8 cellular contexts compared by ENCODE assay signal in the genomic region with DNA sequence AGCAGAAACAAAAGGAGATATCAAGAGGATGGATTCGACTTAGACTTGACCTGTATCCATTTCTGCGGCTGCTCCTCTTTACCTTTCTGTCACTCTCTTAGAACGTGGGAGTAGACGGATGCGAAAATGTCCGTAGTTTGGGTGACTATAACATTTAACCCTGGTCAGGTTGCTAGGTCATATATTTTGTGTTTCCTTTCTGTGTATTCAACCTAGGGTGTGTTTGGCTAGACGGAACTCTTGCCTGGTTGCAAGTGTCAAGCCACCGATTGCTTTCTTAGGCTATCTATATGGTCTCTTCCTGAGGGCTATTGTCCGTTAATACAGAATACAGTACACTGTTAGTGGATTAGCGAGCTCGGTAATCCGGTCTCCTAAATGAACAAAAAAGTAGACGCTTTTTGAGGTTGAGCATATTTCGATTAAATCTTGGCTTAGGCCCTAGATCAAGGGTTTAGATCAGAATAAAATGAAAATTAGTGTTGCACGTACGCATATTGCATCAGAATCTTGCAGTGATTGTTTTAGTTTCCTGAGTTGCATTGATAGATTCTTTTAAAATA. TPM values are rescaled to one million over a fixed set of nuclear protein-coding genes. Genes with fewer than 3 reads are reported as not detected.
DNase-seq lines count a peak whose midpoint lies in the region; ATAC-seq, FAIRE-seq and TF ChIP-seq lines count a peak whose summit lies in the region.

No MANE protein-coding gene starts in this region.

- under 1% methylated on average over 16 of the region's 16 CpGs for WGBS in liver

- peak overlapping the region; percentile 82 to 91 for H3K4me3 ChIP-seq in CD4-positive, alpha-beta memory T cell (ENCODE audit: low read length in 2 of 2)
- H3K4me3 ChIP-seq in Karpas-422 (ENCODE audit: low read length) (peak overlapping the region; percentile 69), astrocyte (ENCODE audit: insufficient read depth, low read depth, low read length) (peak overlapping the region; percentile 99), liver (ENCODE audit: low read depth in 1 of 3, low read length in 3 of 3) (peak overlapping the region; percentile 70 to 75 (median 75)), tibial artery (peak overlapping the region; percentile 83 to 97)

- peaks cover 57% of the 10 kb centered on the region for H3K4me1 ChIP-seq in CD4-positive, alpha-beta memory T cell (ENCODE audit: insufficient read depth, low read length)
- H3K4me1 ChIP-seq in Karpas-422 (ENCODE audit: low read length) (peaks cover 36% of the 10 kb centered on the region), astrocyte (ENCODE audit: insufficient read depth, low read length) (peaks cover 9% of the 10 kb centered on the region), liver (ENCODE audit: control insufficient read depth in 4 of 4, insufficient read depth in 4 of 4, low read length in 3 of 4) (peaks cover 0 to 29% (median 22%) of the 10 kb centered on the region in 4 donors), tibial artery (peaks cover 0 to 26% (median 8%) of the 10 kb centered on the region in 4 donors)

- H3K4me2 ChIP-seq in Karpas-422 (ENCODE audit: low read depth, low read length, poor library complexity, severe bottlenecking) (peak overlapping the region; percentile 93), astrocyte (ENCODE audit: low read length) (peak overlapping the region; percentile 91)

- H3K9ac ChIP-seq in Karpas-422 (ENCODE audit: low read length) (peak overlapping the region; percentile 96), astrocyte (ENCODE audit: low read length) (peak overlapping the region; percentile 94), liver (ENCODE audit: low read depth in 1 of 2, low read length in 2 of 2) (peak overlapping the region; percentile 90 to 98)

- FAIRE-seq in astrocyte (lab: Jason Lieb, UNC) = no peak

- CTCF ChIA-PET in CD4-positive, alpha-beta memory T cell (lab: Charles Lee; ENCODE audit: partially characterized antibody) = interaction anchor here (1.1 to 10.6 kb wide), 2 partner anchors 523 to 689 kb away, joined by 3 to 225 read pairs; no protein-coding TSS in a partner anchor

- H3K4me3 Mint-ChIP-seq in CD4-positive, alpha-beta memory T cell = peak overlapping the region; percentile 90 to 99 (median 97)
- H3K4me3 Mint-ChIP-seq in astrocyte (ENCODE audit: unreplicated experiment) = peak overlapping the region; percentile 96

- H3K9me2 ChIP-seq in Karpas-422 (replicated peaks; ENCODE audit: insufficient read depth, low read length) = no peaks in the 10 kb centered on the region

- peaks cover 0 to 2% (median 0%) of the 10 kb centered on the region in 8 donors for H3K9me3 Mint-ChIP-seq in CD4-positive, alpha-beta memory T cell
- H3K9me3 Mint-ChIP-seq in astrocyte (ENCODE audit: unreplicated experiment) = no peaks in the 10 kb centered on the region

- no peaks in the 10 kb centered on the region for H3K27me3 ChIP-seq in CD4-positive, alpha-beta memory T cell (ENCODE audit: insufficient read depth, low read length)
- H3K27me3 ChIP-seq in Karpas-422 (ENCODE audit: low read length) (no peaks in the 10 kb centered on the region), astrocyte (ENCODE audit: insufficient read depth, low read length) (no peaks in the 10 kb centered on the region), liver (ENCODE audit: control insufficient read depth in 4 of 4, insufficient read depth in 4 of 4, low read length in 3 of 4) (no peaks in the 10 kb centered on the region), tibial artery (no peaks in the 10 kb centered on the region)

- TF ChIP-seq CTCF in astrocyte (IDR thresholded peaks at IDR 0.05; ENCODE audit: insufficient read depth, low read depth, low read length) (no peak), liver (IDR thresholded peaks at IDR 0.05; ENCODE audit: low read depth, low read length, missing input control) (no peak), tibial artery (IDR thresholded peaks at IDR 0.05) (no peak)

- peaks cover 56% of the 10 kb centered on the region for H3K79me2 ChIP-seq in Karpas-422 (ENCODE audit: low read length)
- peaks cover 58% of the 10 kb centered on the region for H3K79me2 ChIP-seq in astrocyte (ENCODE audit: insufficient read depth, low read length)

- peaks cover 7 to 42% of the 10 kb centered on the region in 2 donors for H3K36me3 Mint-ChIP-seq in CD4-positive, alpha-beta memory T cell
- no peaks in the 10 kb centered on the region for H3K36me3 Mint-ChIP-seq in astrocyte (ENCODE audit: low read depth, unreplicated experiment)

- H3K4me1 Mint-ChIP-seq in CD4-positive, alpha-beta memory T cell = peaks cover 38 to 79% (median 47%) of the 10 kb centered on the region in 4 donors
- peaks cover 17% of the 10 kb centered on the region for H3K4me1 Mint-ChIP-seq in astrocyte (ENCODE audit: low read depth, unreplicated experiment)

- no peaks in the 10 kb centered on the region for H3K9me3 ChIP-seq in CD4-positive, alpha-beta memory T cell (ENCODE audit: control insufficient read depth in 1 of 2, low read length in 2 of 2)
- H3K9me3 ChIP-seq in Karpas-422 (ENCODE audit: low read length) (no peaks in the 10 kb centered on the region), astrocyte (ENCODE audit: insufficient read depth, low read depth, low read length) (no peaks in the 10 kb centered on the region), liver (ENCODE audit: control insufficient read depth in 4 of 4, low read length in 3 of 4) (no peaks in the 10 kb centered on the region), tibial artery (no peaks in the 10 kb centered on the region)

- POLR2A ChIA-PET in CD4-positive, alpha-beta memory T cell (lab: Charles Lee; ENCODE audit: partially characterized antibody) = interaction anchor here (0.6 to 7.7 kb wide), 10 partner anchors 13 to 521 kb away, joined by 3 to 158 read pairs (median 12); a partner anchor contains a TSS

- ATAC-seq in HG03280 (IDR thresholded peaks at IDR 0.05; ENCODE audit: unreplicated experiment) = no peak
- ATAC-seq in GM18868 (IDR thresholded peaks at IDR 0.05; ENCODE audit: unreplicated experiment) = no peak

- intact Hi-C loops in CD4-positive, alpha-beta memory T cell (cut with micrococcal nuclease) = loop anchor here (5.0 to 10.0 kb wide), 7 partner anchors 53 to 963 kb away; a partner anchor contains a TSS
- intact Hi-C loops in tibial artery (cut with DNase I; ENCODE audit: low total_unique reads) = loop anchor here (5.0 to 10.0 kb wide), 4 partner anchors 148 to 523 kb away; no protein-coding TSS in a partner anchor

- H4K20me1 ChIP-seq in Karpas-422 (ENCODE audit: insufficient read depth, low read depth, low read length) (no peaks in the 10 kb centered on the region), astrocyte (ENCODE audit: insufficient read depth, low read length) (peaks cover 52% of the 10 kb centered on the region)

- H3K27ac Mint-ChIP-seq in CD4-positive, alpha-beta memory T cell = peak overlapping the region; percentile 88 to 97 (median 94)
- H3K27ac Mint-ChIP-seq in astrocyte (ENCODE audit: unreplicated experiment) = peak overlapping the region; percentile 91

- peak overlapping the region; percentile 69 for H3K27ac ChIP-seq in CD4-positive, alpha-beta memory T cell (ENCODE audit: low read depth, low read length)
- peak overlapping the region; percentile 97 for H3K27ac ChIP-seq in Karpas-422 (ENCODE audit: low read length)
- peak overlapping the region; percentile 63 for H3K27ac ChIP-seq in astrocyte (ENCODE audit: low read depth, low read length)
- H3K27ac ChIP-seq in liver (ENCODE audit: low read depth in 1 of 2, low read length in 2 of 2) = peak overlapping the region; percentile 92 to 99
- H3K27ac ChIP-seq in tibial artery = peak overlapping the region; percentile 83 to 100

- peak in 1 of 2 donors; percentile 10 for TF ChIP-seq RAD21 in liver (IDR thresholded peaks at IDR 0.05)

- H3K27me3 Mint-ChIP-seq in CD4-positive, alpha-beta memory T cell = peaks cover 0 to 3% of the 10 kb centered on the region in 2 donors
- no peaks in the 10 kb centered on the region for H3K27me3 Mint-ChIP-seq in astrocyte (ENCODE audit: low read depth, unreplicated experiment)

- no peaks in the 10 kb centered on the region for H3K36me3 ChIP-seq in CD4-positive, alpha-beta memory T cell (ENCODE audit: insufficient read depth, low read length)
- H3K36me3 ChIP-seq in Karpas-422 (ENCODE audit: insufficient read depth, low read length) = peaks cover 47% of the 10 kb centered on the region
- H3K36me3 ChIP-seq in astrocyte (ENCODE audit: insufficient read depth, low read length) = no peaks in the 10 kb centered on the region
- H3K36me3 ChIP-seq in liver (ENCODE audit: control insufficient read depth in 4 of 4, insufficient read depth in 3 of 4, low read depth in 1 of 4, low read length in 3 of 4) = no peaks in the 10 kb centered on the region
- H3K36me3 ChIP-seq in tibial artery = no peaks in the 10 kb centered on the region

- DNase-seq in CD4-positive, alpha-beta memory T cell = peak in 1 of 5 donors; percentile 10
- peak; percentile 65 for DNase-seq in Karpas-422
- no peak for DNase-seq in astrocyte (ENCODE audit: low read depth)
- no peak for DNase-seq in tibial artery
- DNase-seq in NOMO-1 (lab: John Stamatoyannopoulos, UW; ENCODE audit: unreplicated experiment in 2 of 2) = no peak

- H2AFZ ChIP-seq in Karpas-422 (ENCODE audit: low read length) = no peak overlapping the region
- no peak overlapping the region for H2AFZ ChIP-seq in astrocyte (ENCODE audit: low read depth, low read length)

TF ChIP-seq in liver, 16 proteins besides CTCF, POLR2A, EP300 and RAD21:
- TF ChIP-seq YY1 (IDR thresholded peaks at IDR 0.05) (peak; percentile 34), SP1 (IDR thresholded peaks at IDR 0.05) (no peak)

RNA-seq across cellular contexts. Expression of a gene that starts 1.2 kb away (rescaled TPM):
- total RNA-seq in CD4-positive, alpha-beta memory T cell = 10 to 100 TPM; 78.7 to 84.8 TPM
- 10 to 100 TPM; 25.1 to 36.9 TPM for polyA plus RNA-seq in CD4-positive, alpha-beta memory T cell
- 161 and 281 TPM in 2 replicates for total RNA-seq in Karpas-422 (2014; rRNA removed; shearing (Covaris generic); ENCODE audit: low replicate concordance)
- total RNA-seq in astrocyte (90.3 and 99.2 TPM in 2 replicates), liver (10 to 100 TPM; 55.0 to 76.6 TPM)
- polyA plus RNA-seq in liver = 10 to 100 TPM; 11.5 to 20.1 TPM

RNA-seq across cellular contexts. Expression of a gene that starts 1.2 kb away (rescaled TPM):
- 1 to 10 TPM; 1.0 to 1.3 TPM for total RNA-seq in CD4-positive, alpha-beta memory T cell
- under 1 TPM in 1 of 2 donors, not detected in 1; 0.09 TPM for polyA plus RNA-seq in CD4-positive, alpha-beta memory T cell
- 1.1 and 2.0 TPM in 2 replicates for total RNA-seq in Karpas-422 (2014; rRNA removed; shearing (Covaris generic); ENCODE audit: low replicate concordance)
- total RNA-seq in astrocyte (1.4 and 1.5 TPM in 2 replicates), liver (under 1 TPM; 0.17 to 0.42 TPM)
- polyA plus RNA-seq in liver = under 1 TPM; 0.21 to 0.28 TPM

RNA-seq across cellular contexts. Expression of a gene that starts 46.6 kb away (rescaled TPM):
- 10 to 100 TPM; 46.5 to 52.0 TPM for total RNA-seq in CD4-positive, alpha-beta memory T cell
- 10 to 100 TPM; 39.6 to 41.5 TPM for polyA plus RNA-seq in CD4-positive, alpha-beta memory T cell
- total RNA-seq in Karpas-422 (2014; rRNA removed; shearing (Covaris generic); ENCODE audit: low replicate concordance) = 21.8 and 41.6 TPM in 2 replicates
- total RNA-seq in astrocyte (71.0 and 72.5 TPM in 2 replicates), liver (10 to 100 TPM; 12.6 to 33.4 TPM)
- 10 to 100 TPM; 12.8 to 13.3 TPM for polyA plus RNA-seq in liver
